Comparison of ENCODE assay signal across 8 cellular contexts in the genomic region with DNA sequence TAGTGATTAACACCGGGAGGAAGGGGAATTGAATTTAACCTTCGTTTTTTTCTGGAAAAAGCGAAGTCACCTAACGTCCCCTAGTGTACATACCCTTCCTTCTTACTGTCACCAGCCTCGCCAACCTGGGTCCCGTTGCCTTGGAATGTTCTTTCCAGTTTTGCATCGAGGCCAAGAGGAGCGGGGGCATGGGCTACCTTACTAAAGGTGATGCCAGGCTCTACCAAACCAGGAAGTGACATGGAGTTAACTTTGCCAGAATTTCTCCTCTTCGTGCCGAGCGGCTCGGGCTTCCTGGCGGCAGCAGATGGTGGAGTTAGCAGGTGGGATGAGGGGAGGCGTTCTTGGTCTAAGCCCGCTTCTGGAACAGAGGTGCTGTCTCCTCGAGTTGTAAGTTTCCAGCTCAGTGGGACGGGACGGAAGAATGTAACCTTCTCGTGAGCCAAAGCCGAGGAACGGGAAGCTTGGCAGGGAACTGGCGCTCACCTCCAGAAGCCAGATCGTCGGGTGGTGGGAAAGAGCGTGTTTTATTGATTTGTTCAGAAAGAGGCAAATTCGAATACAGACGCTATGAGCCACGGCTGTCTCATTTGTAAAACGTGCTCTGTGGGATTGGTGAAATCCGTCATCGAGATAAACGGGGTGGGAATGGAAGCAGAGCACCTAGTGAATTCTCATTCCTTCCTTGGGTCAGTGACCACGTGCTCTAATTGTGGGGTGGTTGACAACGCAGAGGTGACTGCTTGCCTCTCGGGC. TPM values are rescaled to one million over a fixed set of nuclear protein-coding genes. Genes with fewer than 3 reads are reported as not detected.
DNase-seq lines count a peak whose midpoint lies in the region; ATAC-seq and TF ChIP-seq lines count a peak whose summit lies in the region.

No MANE protein-coding gene starts in this region.

- H3K4me3 ChIP-seq in gastroesophageal sphincter = peak overlapping the region; percentile 48 to 69
- H3K4me3 ChIP-seq in prostate gland = peak overlapping the region; percentile 54 to 57

- peak; percentile 20 for DNase-seq in activated naive CD4-positive, alpha-beta T cell treated with anti-CD3 and anti-CD28 coated beads for 36 hours
- no peak for DNase-seq in activated naive CD4-positive, alpha-beta T cell treated with anti-CD3 and anti-CD28 coated beads, Interleukin-2, amount 50 U/mL, for 16 hours
- DNase-seq in WTC11 (ENCODE audit: low spot score) = no peak
- DNase-seq in prostate gland (ENCODE audit: low spot score) = peak; percentile 34
- DNase-seq in hepatic stellate cell (ENCODE audit: low spot score) = no peak
- DNase-seq in NCI-H187 (lab: John Stamatoyannopoulos, UW) = no peak

- CTCF ChIA-PET in activated naive CD4-positive, alpha-beta T cell treated with anti-CD3 and anti-CD28 coated beads for 36 hours (lab: Charles Lee) = interaction anchor here (0.7 to 6.8 kb wide), 39 partner anchors 8 to 226 kb away, joined by 3 to 43 read pairs (median 4); partner anchors contain the start of gene RCAN3
- CTCF ChIA-PET in WTC11 (lab: Charles Lee) = interaction anchor here (0.6 to 5.1 kb wide), 61 partner anchors 9 to 345 kb away, joined by 3 to 44 read pairs (median 5); partner anchors contain the start of genes CLIC4, IFNLR1, NCMAP and RCAN3

- H3K9me3 ChIP-seq in gastroesophageal sphincter (no peaks in the 10 kb centered on the region), prostate gland (no peaks in the 10 kb centered on the region)

- ATAC-seq in HG03159 (IDR thresholded peaks at IDR 0.05; ENCODE audit: unreplicated experiment) = peak; percentile 17
- peak; percentile 1 for ATAC-seq in WTC11
- peak; percentile 13 for ATAC-seq in gastroesophageal sphincter

- H3K4me1 Mint-ChIP-seq in activated naive CD4-positive, alpha-beta T cell treated with anti-CD3 and anti-CD28 coated beads for 36 hours (ENCODE audit: low read depth) = peaks cover 61% of the 10 kb centered on the region
- H3K4me1 Mint-ChIP-seq in WTC11 = peaks cover 36% of the 10 kb centered on the region

- TF ChIP-seq CTCF in WTC11 (IDR thresholded peaks at IDR 0.05) = no peak
- TF ChIP-seq CTCF in gastroesophageal sphincter (IDR thresholded peaks at IDR 0.05) = no peak
- no peak for TF ChIP-seq CTCF in prostate gland (IDR thresholded peaks at IDR 0.05)

- peaks cover 0 to 20% of the 10 kb centered on the region in 2 donors for H3K36me3 ChIP-seq in gastroesophageal sphincter
- H3K36me3 ChIP-seq in prostate gland = no peaks in the 10 kb centered on the region

- H3K36me3 Mint-ChIP-seq in activated naive CD4-positive, alpha-beta T cell treated with anti-CD3 and anti-CD28 coated beads for 36 hours (ENCODE audit: low read depth) = peaks cover 28% of the 10 kb centered on the region
- H3K36me3 Mint-ChIP-seq in WTC11 = peaks cover 6% of the 10 kb centered on the region; the same call in 1 of the 2 replicates

- H3K4me1 ChIP-seq in gastroesophageal sphincter (peaks cover 0 to 34% (median 10%) of the 10 kb centered on the region in 3 donors), prostate gland (replicated peaks) (no peaks in the 10 kb centered on the region)

- no peak for TF ChIP-seq EP300 in gastroesophageal sphincter (IDR thresholded peaks at IDR 0.05)

- peak overlapping the region; percentile 94 for H3K4me3 Mint-ChIP-seq in activated naive CD4-positive, alpha-beta T cell treated with anti-CD3 and anti-CD28 coated beads for 36 hours
- H3K4me3 Mint-ChIP-seq in WTC11 = peak overlapping the region; percentile 93

- no peak for TF ChIP-seq POLR2A in gastroesophageal sphincter (IDR thresholded peaks at IDR 0.05)
- TF ChIP-seq POLR2A in prostate gland (IDR thresholded peaks at IDR 0.05) = no peak

- no peaks in the 10 kb centered on the region for H3K27me3 ChIP-seq in gastroesophageal sphincter
- no peaks in the 10 kb centered on the region for H3K27me3 ChIP-seq in prostate gland (replicated peaks; ENCODE audit: insufficient read depth)

- intact Hi-C loops in activated naive CD4-positive, alpha-beta T cell treated with anti-CD3 and anti-CD28 coated beads for 36 hours (cut with micrococcal nuclease) = loop anchor here (1.0 to 2.0 kb wide), 10 partner anchors 24 to 328 kb away; partner anchors contain the start of gene SRRM1
- intact Hi-C loops in prostate gland (cut with DNase I) = loop anchor here (10.0 kb wide), 1 partner anchor 409 kb away; no protein-coding TSS in a partner anchor

- H3K27ac Mint-ChIP-seq in activated naive CD4-positive, alpha-beta T cell treated with anti-CD3 and anti-CD28 coated beads for 36 hours = peak overlapping the region; percentile 94
- no peak overlapping the region; the same call in 1 of the 2 replicates for H3K27ac Mint-ChIP-seq in WTC11

- WGBS in gastroesophageal sphincter (ENCODE audit: low coverage in 1 of 2), 2 donors = 2 to 3% methylated on average over 18 to 19 of the region's 35 CpGs
- WGBS in prostate gland = 3% methylated on average over 35 of the region's 35 CpGs

- peak overlapping the region in 3 of 4 donors; percentile 14 to 72 (median 51) for H3K27ac ChIP-seq in gastroesophageal sphincter
- peak overlapping the region; percentile 66 to 82 for H3K27ac ChIP-seq in prostate gland

- no peaks in the 10 kb centered on the region for H3K9me3 Mint-ChIP-seq in activated naive CD4-positive, alpha-beta T cell treated with anti-CD3 and anti-CD28 coated beads for 36 hours
- H3K9me3 Mint-ChIP-seq in WTC11 = peaks cover 3% of the 10 kb centered on the region; the same call in 1 of the 2 replicates

- POLR2A ChIA-PET in WTC11 (lab: Charles Lee) = interaction anchor here (0.8 to 1.1 kb wide), 3 partner anchors 48 to 266 kb away, joined by 3 to 4 read pairs (median 3); partner anchors contain the start of gene RCAN3

- no peaks in the 10 kb centered on the region for H3K27me3 Mint-ChIP-seq in activated naive CD4-positive, alpha-beta T cell treated with anti-CD3 and anti-CD28 coated beads for 36 hours (ENCODE audit: low read depth)
- no peaks in the 10 kb centered on the region for H3K27me3 Mint-ChIP-seq in WTC11 (ENCODE audit: low read depth)

TF ChIP-seq in WTC11, 78 proteins besides CTCF, POLR2A, EP300 and RAD21:
- no peak for TF ChIP-seq ERG (CRISPR knock-in tag; IDR thresholded peaks at IDR 0.05)
- TF ChIP-seq ARID4B (CRISPR knock-in tag; IDR thresholded peaks at IDR 0.05; ENCODE audit: borderline replicate concordance) = no peak
- TF ChIP-seq CREB1 (CRISPR knock-in tag; IDR thresholded peaks at IDR 0.05) = no peak
- TF ChIP-seq NR1H2 (CRISPR knock-in tag; IDR thresholded peaks at IDR 0.05) = no peak
- TF ChIP-seq OVOL2 (CRISPR knock-in tag; IDR thresholded peaks at IDR 0.05; ENCODE audit: borderline replicate concordance) = no peak
- TF ChIP-seq SOX15 (CRISPR knock-in tag; IDR thresholded peaks at IDR 0.05) = no peak
- TF ChIP-seq CBFB (CRISPR knock-in tag; IDR thresholded peaks at IDR 0.05; ENCODE audit: low read depth) = no peak

RNA-seq across cellular contexts. Expression of gene NIPAL3, which starts 0.5 kb away (rescaled TPM):
- 10 to 100 TPM; 58.1 to 59.2 TPM for total RNA-seq in activated naive CD4-positive, alpha-beta T cell treated with anti-CD3 and anti-CD28 coated beads for 36 hours
- total RNA-seq in WTC11 (2021) (11.2 to 11.3 TPM (median 11.2 TPM) in 3 replicates), gastroesophageal sphincter (10 to 100 TPM; 22.3 to 45.7 (median 35.6) TPM), prostate gland (100 to 1,000 TPM; 125 to 350 TPM)

RNA-seq across cellular contexts. Expression of gene STPG1, which starts 2.5 kb away (rescaled TPM):
- 1 to 10 TPM; 7.4 to 8.9 TPM for total RNA-seq in activated naive CD4-positive, alpha-beta T cell treated with anti-CD3 and anti-CD28 coated beads for 36 hours
- total RNA-seq in WTC11 (2021) = 9.9 to 12.8 TPM (median 10.1 TPM) in 3 replicates
- 1 to 10 TPM; 2.2 to 7.6 (median 6.1) TPM for total RNA-seq in gastroesophageal sphincter
- total RNA-seq in prostate gland = 10 to 100 TPM in 1 of 2 donors, 1 to 10 TPM in 1; 9.8 to 10.8 TPM

Comparison
In these comparisons a context has a peak if more than half of its experiments do, and no peak if none do; other contexts are left out.
1. DNase-seq: peak in activated naive CD4-positive, alpha-beta T cell treated with anti-CD3 and anti-CD28 coated beads for 36 hours (single experiment) and prostate gland (single experiment); none in activated naive CD4-positive, alpha-beta T cell treated with anti-CD3 and anti-CD28 coated beads, Interleukin-2, amount 50 U/mL, for 16 hours (single experiment), WTC11 (single experiment), hepatic stellate cell (single experiment) and NCI-H187 (0 of 2).
2. Peak in every context shown above with its lines, with median percentiles within 50 percentile points of each other: ATAC-seq.